20 cellular contexts compared by ENCODE assay signal in the genomic region with DNA sequence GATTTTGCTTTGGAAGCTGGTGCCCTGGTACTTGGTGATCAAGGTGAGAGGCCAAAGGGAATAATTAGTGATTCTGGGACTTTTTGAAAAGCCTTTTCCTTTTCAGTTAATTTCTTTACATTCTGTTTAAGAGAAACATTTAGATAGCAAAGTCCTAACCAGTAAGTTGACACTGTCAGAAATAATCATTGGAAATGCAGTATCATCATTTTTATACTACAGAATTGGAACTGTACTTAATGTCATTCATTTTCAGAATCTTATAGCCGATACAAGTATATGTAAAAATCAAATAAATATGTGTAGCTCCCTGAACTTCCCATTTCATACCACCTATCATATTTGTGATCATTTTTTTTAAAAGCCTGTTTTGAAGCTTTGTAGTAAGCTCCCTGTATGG. TPM values are rescaled to one million over a fixed set of nuclear protein-coding genes. Genes with fewer than 3 reads are reported as not detected.
DNase-seq lines count a peak whose midpoint lies in the region; ATAC-seq, FAIRE-seq and TF ChIP-seq lines count a peak whose summit lies in the region.
"Had no signal": no experiment of that assay in that cellular context is flagged by ENCODE, and none has a peak within 500 bp of the region (broad histone marks: within the 10 kb centered on the region; RNA-seq: fewer than 3 reads in every experiment).

No MANE protein-coding gene starts in this region.

- DNase-seq in activated CD4-positive, alpha-beta T cell treated with anti-CD3 and anti-CD28 coated beads, Interleukin-2, amount 10 ng/mL, durations not matched to agents 7 days and 5 days: no peak
- no peak for DNase-seq in activated CD4-positive, alpha-beta T cell treated with anti-CD3 and anti-CD28 coated beads for 48 hours
- DNase-seq in A549 (ENCODE audit: low read depth in 1 of 2, low spot score in 1 of 2) (no peak), K562 (ENCODE audit: extremely low read depth in 1 of 4, low spot score in 3 of 4) (no peak), prostate gland (ENCODE audit: low spot score) (no peak), dermis blood vessel endothelial cell (no peak), ACHN (no peak)
- DNase-seq: C1 segment of cervical spinal cord; Calu3; CD4-positive, alpha-beta memory T cell; COR-L47; DMS53; DMS79 treated with DMSO at 0.1 percent for 48 hours; GF-D8; H9 had no signal

- CTCF ChIA-PET in activated CD4-positive, alpha-beta T cell treated with anti-CD3 and anti-CD28 coated beads, Interleukin-2, amount 10 ng/mL, durations not matched to agents 7 days and 5 days (lab: Charles Lee): interaction anchor here (1.8 kb wide), 1 partner anchor 8 kb away, joined by 4 read pairs; no protein-coding TSS in a partner anchor
- CTCF ChIA-PET in A549 (lab: Yijun Ruan, JAX) (interaction anchor here (0.6 to 1.7 kb wide), 6 partner anchors 9 to 446 kb away, joined by 3 to 5 read pairs (median 3); no protein-coding TSS in a partner anchor), K562 (lab: Yijun Ruan, JAX; ENCODE audit: low intra/inter-chr PET ratio) (no interaction called here)

- no peak overlapping the region for H3K9ac ChIP-seq in K562 (ENCODE audit: insufficient read depth in 1 of 2, low read depth in 2 of 2, low read length in 2 of 2)

- H3K27ac ChIP-seq in A549 (no peak overlapping the region), K562 (ENCODE audit: extremely low read depth, low read depth, low read length) (no peak overlapping the region), prostate gland (peak overlapping the region; percentile 52 to 76)
- H3K27ac ChIP-seq: 22Rv1 had no signal

- H3K4me3 Mint-ChIP-seq in activated CD4-positive, alpha-beta T cell treated with anti-CD3 and anti-CD28 coated beads, Interleukin-2, amount 10 ng/mL, durations not matched to agents 7 days and 5 days: no peak overlapping the region
- H3K4me3 Mint-ChIP-seq: CD4-positive, alpha-beta memory T cell; GM23338; H9 had no signal

- H3K9me3 ChIP-seq in A549 (no peaks in the 10 kb centered on the region), K562 (replicated peaks; ENCODE audit: control insufficient read depth, insufficient read depth, low read depth, low read length) (no peaks in the 10 kb centered on the region), prostate gland (no peaks in the 10 kb centered on the region)

- H3K27me3 Mint-ChIP-seq in activated CD4-positive, alpha-beta T cell treated with anti-CD3 and anti-CD28 coated beads, Interleukin-2, amount 10 ng/mL, durations not matched to agents 7 days and 5 days: no peaks in the 10 kb centered on the region
- H3K27me3 Mint-ChIP-seq: CD4-positive, alpha-beta memory T cell had no signal

- H3K36me3 ChIP-seq in K562 (ENCODE audit: control insufficient read depth, insufficient read depth, low read length) (peaks cover 72% of the 10 kb centered on the region), prostate gland (no peaks in the 10 kb centered on the region)

- in situ Hi-C loops in K562 (cut with MboI): no loop called here
- in situ Hi-C loops in ACHN (cut with HindIII; ENCODE audit: low pct_ligation_motif_present, low pct_unique_long_range_greater_than_20kb, low sequenced_read_pairs): no loop called here

- no peaks in the 10 kb centered on the region for H3K79me2 ChIP-seq in K562 (ENCODE audit: control insufficient read depth, insufficient read depth, low read length)

- H3K27ac Mint-ChIP-seq in activated CD4-positive, alpha-beta T cell treated with anti-CD3 and anti-CD28 coated beads, Interleukin-2, amount 10 ng/mL, durations not matched to agents 7 days and 5 days: peak overlapping the region; percentile 36
- H3K27ac Mint-ChIP-seq: GM23338, H9 had no signal

- H3K9me1 ChIP-seq in K562 (ENCODE audit: control insufficient read depth, insufficient read depth, low read length): no peaks in the 10 kb centered on the region

- peak; percentile 23 for FAIRE-seq in A549 (lab: Jason Lieb, UNC)
- no peak for FAIRE-seq in K562 (lab: Jason Lieb, UNC)
- FAIRE-seq: A204.1, GM18507 had no signal

- H3K9me3 Mint-ChIP-seq in activated CD4-positive, alpha-beta T cell treated with anti-CD3 and anti-CD28 coated beads, Interleukin-2, amount 10 ng/mL, durations not matched to agents 7 days and 5 days: no peaks in the 10 kb centered on the region
- H3K9me3 Mint-ChIP-seq: CD4-positive, alpha-beta memory T cell; GM23338; H9 had no signal

- ATAC-seq in A549 (no peak), K562 (no peak)
- ATAC-seq: GM23338, HCT116 had no signal

- WGBS in A549 (ENCODE audit: missing lambda C conversion rate): 91% methylated on average over 1 of the region's 1 CpG
- WGBS in K562 (ENCODE audit: insufficient coverage, low coverage, missing lambda C conversion rate): 100% methylated on average over 1 of the region's 1 CpG
- WGBS in prostate gland: 100% methylated on average over 1 of the region's 1 CpG

- no peak for TF ChIP-seq CTCF in A549 (IDR thresholded peaks at IDR 0.05)
- TF ChIP-seq CTCF in K562 (IDR thresholded peaks at IDR 0.05 in 2 of 3, conservative IDR thresholded peaks at IDR 0.05 in 1 of 3; ENCODE audit: insufficient read depth in 2 of 3, low read depth in 1 of 3, low read length in 3 of 3): no peak
- TF ChIP-seq CTCF in prostate gland (IDR thresholded peaks at IDR 0.05): no peak

- TF ChIP-seq RAD21 in A549 (conservative IDR thresholded peaks at IDR 0.05 in 1 of 2, IDR thresholded peaks at IDR 0.05 in 1 of 2) (no peak), K562 (CRISPR knock-in tag; conservative IDR thresholded peaks at IDR 0.05 in 1 of 2, IDR thresholded peaks at IDR 0.05 in 1 of 2) (no peak)

- H3K4me1 ChIP-seq in A549 (peaks cover 18% of the 10 kb centered on the region), K562 (replicated peaks in 1 of 2; ENCODE audit: control insufficient read depth in 2 of 2, insufficient read depth in 2 of 2, low read length in 2 of 2) (no peaks in the 10 kb centered on the region), prostate gland (replicated peaks) (peaks cover 14% of the 10 kb centered on the region)

- H3K4me2 ChIP-seq in A549 (no peak overlapping the region), K562 (ENCODE audit: insufficient read depth, low read length) (no peak overlapping the region)
- H3K4me2 ChIP-seq: GM23338 had no signal

- H3K27me3 ChIP-seq in K562 (ENCODE audit: control insufficient read depth in 2 of 2, insufficient read depth in 2 of 2, low read length in 2 of 2): no peaks in the 10 kb centered on the region
- H3K27me3 ChIP-seq in prostate gland (replicated peaks; ENCODE audit: insufficient read depth): no peaks in the 10 kb centered on the region

- H4K20me1 ChIP-seq in K562 (replicated peaks; ENCODE audit: control insufficient read depth, insufficient read depth, low read length): no peaks in the 10 kb centered on the region

- no peak overlapping the region for H2AFZ ChIP-seq in K562 (ENCODE audit: low read depth, low read length)
- H2AFZ ChIP-seq: GM23338 had no signal

- H3K4me1 Mint-ChIP-seq in activated CD4-positive, alpha-beta T cell treated with anti-CD3 and anti-CD28 coated beads, Interleukin-2, amount 10 ng/mL, durations not matched to agents 7 days and 5 days: no peaks in the 10 kb centered on the region
- H3K4me1 Mint-ChIP-seq: CD4-positive, alpha-beta memory T cell; GM23338; H9 had no signal

- peaks cover 29% of the 10 kb centered on the region for H3K36me3 Mint-ChIP-seq in activated CD4-positive, alpha-beta T cell treated with anti-CD3 and anti-CD28 coated beads, Interleukin-2, amount 10 ng/mL, durations not matched to agents 7 days and 5 days (ENCODE audit: low read depth)

- POLR2A ChIA-PET in activated CD4-positive, alpha-beta T cell treated with anti-CD3 and anti-CD28 coated beads, Interleukin-2, amount 10 ng/mL, durations not matched to agents 7 days and 5 days (lab: Charles Lee): no interaction called here
- POLR2A ChIA-PET in A549 (lab: Yijun Ruan, JAX): no interaction called here
- POLR2A ChIA-PET in K562 (lab: Yijun Ruan, JAX): interaction anchor here (1.0 kb wide), 1 partner anchor 9 kb away, joined by 3 read pairs; no protein-coding TSS in a partner anchor

- no TSS peak for BruUV-seq in K562 (replicated peaks; lab: Mats Ljungman, UMichigan)

- TF ChIP-seq POLR2A in A549 (IDR thresholded peaks at IDR 0.05; ENCODE audit: low read length): no peak
- TF ChIP-seq POLR2A in K562 (conservative IDR thresholded peaks at IDR 0.05): no peak
- no peak for TF ChIP-seq POLR2A in prostate gland (IDR thresholded peaks at IDR 0.05)

- H3K4me3 ChIP-seq in A549: no peak overlapping the region
- H3K4me3 ChIP-seq in K562: no peak overlapping the region
- H3K4me3 ChIP-seq in prostate gland: no peak overlapping the region
- H3K4me3 ChIP-seq: GM23338 had no signal

- intact Hi-C loops in K562 (cut with micrococcal nuclease): no loop called here
- intact Hi-C loops in prostate gland (cut with DNase I): no loop called here

- TF ChIP-seq EP300 in A549 (IDR thresholded peaks at IDR 0.05): no peak
- no peak for TF ChIP-seq EP300 in K562 (IDR thresholded peaks at IDR 0.05; ENCODE audit: low read length)

RNA-seq across cellular contexts. Expression of a gene that starts 27.5 kb away (rescaled TPM):
- 10 to 100 TPM; 32.1 to 32.4 TPM for total RNA-seq in activated CD4-positive, alpha-beta T cell treated with anti-CD3 and anti-CD28 coated beads, Interleukin-2, amount 10 ng/mL, durations not matched to agents 7 days and 5 days
- polyA plus RNA-seq in A549 (2011; rRNA removed): 29.5 and 36.1 TPM in 2 replicates
- 10.7 and 12.4 TPM in 2 replicates for polyA plus RNA-seq in A549 (2012; cell fraction: cytosol; rRNA removed)
- polyA plus RNA-seq in A549 (2012; cell fraction: nucleus; rRNA removed): 4.1 and 7.4 TPM in 2 replicates
- 33.9 to 35.3 TPM (median 34.9 TPM) in 3 replicates for polyA plus RNA-seq in A549 (2017; fragmentation: RNase III; extraction: RNeasy Plus Mini Kit Qiagen cat#74134 plus additional on column Dnase treatment)
- polyA minus RNA-seq in A549 (2011; rRNA and poly(A)+ RNA removed): 13.1 and 14.1 TPM in 2 replicates
- 15.0 and 59.9 TPM in 2 replicates for total RNA-seq in K562 (2011; cell fraction: chromatin; rRNA removed; ENCODE audit: low replicate concordance)
- 6.3 and 9.6 TPM in 2 replicates for total RNA-seq in K562 (2011; cell fraction: nucleolus; rRNA removed)
- 15.5 and 18.9 TPM in 2 replicates for total RNA-seq in K562 (2011; cell fraction: nucleoplasm; rRNA removed)
- total RNA-seq in K562 (2014; rRNA removed): 19.3 and 22.5 TPM in 2 replicates
- total RNA-seq in K562 (2014; rRNA removed; fragmentation: Illumina TruSeq; extraction: Trizol): 43.8 and 46.2 TPM in 2 replicates
- total RNA-seq in K562 (2015; rRNA removed; fragmentation: Illumina TruSeq; extraction: Trizol): 35.1 and 37.4 TPM in 2 replicates
- total RNA-seq in K562 (2021): 21.5 and 21.8 TPM in 2 replicates
- 38.1 and 43.2 TPM in 2 replicates for polyA plus RNA-seq in K562 (2011; rRNA removed)
- polyA plus RNA-seq in K562 (2011; cell fraction: cytosol; rRNA removed): 5.4 and 15.5 TPM in 2 replicates
- 21.4 and 36.2 TPM in 2 replicates for polyA plus RNA-seq in K562 (2011; cell fraction: nucleus; rRNA removed)
- 18.8 and 18.9 TPM in 2 replicates for polyA plus RNA-seq in K562 (2012)
- 31.6 and 35.0 TPM in 2 replicates for polyA plus RNA-seq in K562 (2014; fragmentation: Illumina TruSeq; extraction: Trizol)
- 1 to 10 TPM; 4.5 to 9.0 TPM for polyA plus RNA-seq in K562 (2014; fragmentation: Nextera tagmentation; extraction: Ambion mirVana)
- 25.4 and 30.5 TPM in 2 replicates for polyA plus RNA-seq in K562 (2014; rRNA removed)
- 30.4 and 40.8 TPM in 2 replicates for polyA minus RNA-seq in K562 (2011; rRNA and poly(A)+ RNA removed)
- 10.7 and 11.6 TPM in 2 replicates for polyA minus RNA-seq in K562 (2011; cell fraction: cytosol; rRNA and poly(A)+ RNA removed)
- polyA minus RNA-seq in K562 (2011; cell fraction: nucleus; rRNA and poly(A)+ RNA removed): 8.5 and 18.7 TPM in 2 replicates
- total RNA-seq in prostate gland: 10 to 100 TPM in 1 of 2 donors, 1 to 10 TPM in 1; 8.4 to 13.0 TPM
- 6.8 and 14.4 TPM in 2 replicates for total RNA-seq in dermis blood vessel endothelial cell

RNA-seq across cellular contexts. Expression of a gene that starts 27.6 kb away (rescaled TPM):
- 10 to 100 TPM; 15.1 to 17.8 TPM for total RNA-seq in activated CD4-positive, alpha-beta T cell treated with anti-CD3 and anti-CD28 coated beads, Interleukin-2, amount 10 ng/mL, durations not matched to agents 7 days and 5 days
- polyA plus RNA-seq in A549 (2011; rRNA removed): 30.8 and 43.1 TPM in 2 replicates
- 17.4 and 18.8 TPM in 2 replicates for polyA plus RNA-seq in A549 (2012; cell fraction: cytosol; rRNA removed)
- polyA plus RNA-seq in A549 (2012; cell fraction: nucleus; rRNA removed): 9.2 and 13.0 TPM in 2 replicates
- 37.4 to 40.0 TPM (median 38.5 TPM) in 3 replicates for polyA plus RNA-seq in A549 (2017; fragmentation: RNase III; extraction: RNeasy Plus Mini Kit Qiagen cat#74134 plus additional on column Dnase treatment)
- polyA minus RNA-seq in A549 (2011; rRNA and poly(A)+ RNA removed): 6.8 and 7.5 TPM in 2 replicates
- 5.0 and 7.8 TPM in 2 replicates for total RNA-seq in K562 (2011; cell fraction: chromatin; rRNA removed; ENCODE audit: low replicate concordance)
- total RNA-seq in K562 (2011; cell fraction: nucleolus; rRNA removed): 2.7 and 2.9 TPM in 2 replicates
- 3.4 and 7.2 TPM in 2 replicates for total RNA-seq in K562 (2011; cell fraction: nucleoplasm; rRNA removed)
- total RNA-seq in K562 (2014; rRNA removed): 15.8 and 17.9 TPM in 2 replicates
- 15.6 and 17.0 TPM in 2 replicates for total RNA-seq in K562 (2014; rRNA removed; fragmentation: Illumina TruSeq; extraction: Trizol)
- 15.0 and 16.8 TPM in 2 replicates for total RNA-seq in K562 (2015; rRNA removed; fragmentation: Illumina TruSeq; extraction: Trizol)
- total RNA-seq in K562 (2021): 12.8 and 14.4 TPM in 2 replicates
- polyA plus RNA-seq in K562 (2011; rRNA removed): 10.8 and 11.3 TPM in 2 replicates
- 2.8 and 5.3 TPM in 2 replicates for polyA plus RNA-seq in K562 (2011; cell fraction: cytosol; rRNA removed)
- polyA plus RNA-seq in K562 (2011; cell fraction: nucleus; rRNA removed): 6.0 and 6.8 TPM in 2 replicates
- polyA plus RNA-seq in K562 (2012): 8.9 and 12.8 TPM in 2 replicates
- 19.4 and 21.3 TPM in 2 replicates for polyA plus RNA-seq in K562 (2014; fragmentation: Illumina TruSeq; extraction: Trizol)
- 10 to 100 TPM; 10.6 to 13.5 TPM for polyA plus RNA-seq in K562 (2014; fragmentation: Nextera tagmentation; extraction: Ambion mirVana)
- polyA plus RNA-seq in K562 (2014; rRNA removed): 16.9 and 19.6 TPM in 2 replicates
- 9.9 and 13.3 TPM in 2 replicates for polyA minus RNA-seq in K562 (2011; rRNA and poly(A)+ RNA removed)
- 3.5 and 4.5 TPM in 2 replicates for polyA minus RNA-seq in K562 (2011; cell fraction: cytosol; rRNA and poly(A)+ RNA removed)
- 2.3 and 4.7 TPM in 2 replicates for polyA minus RNA-seq in K562 (2011; cell fraction: nucleus; rRNA and poly(A)+ RNA removed)
- total RNA-seq in prostate gland: 10 to 100 TPM in 1 of 2 donors, 1 to 10 TPM in 1; 8.3 to 14.8 TPM
- total RNA-seq in dermis blood vessel endothelial cell: 7.0 and 9.4 TPM in 2 replicates

RNA-seq across cellular contexts. Expression of a gene that starts 27.9 kb away (rescaled TPM):
- total RNA-seq in activated CD4-positive, alpha-beta T cell treated with anti-CD3 and anti-CD28 coated beads, Interleukin-2, amount 10 ng/mL, durations not matched to agents 7 days and 5 days: 10 to 100 TPM; 30.0 to 30.3 TPM
- polyA plus RNA-seq in A549 (2011; rRNA removed) (129 and 150 TPM in 2 replicates), A549 (2017; fragmentation: RNase III; extraction: RNeasy Plus Mini Kit Qiagen cat#74134 plus additional on column Dnase treatment) (54.8 to 61.0 TPM (median 56.1 TPM) in 3 replicates), K562 (2011; rRNA removed) (149 and 195 TPM in 2 replicates), K562 (2014; fragmentation: Illumina TruSeq; extraction: Trizol) (51.5 and 54.2 TPM in 2 replicates), K562 (2014; fragmentation: Nextera tagmentation; extraction: Ambion mirVana) (10 to 100 TPM; 10.9 to 15.1 TPM), K562 (2014; rRNA removed) (54.7 and 57.6 TPM in 2 replicates)
- polyA plus RNA-seq in A549 (2012; cell fraction: cytosol; rRNA removed): 41.0 and 50.9 TPM in 2 replicates
- polyA plus RNA-seq in A549 (2012; cell fraction: nucleus; rRNA removed): 22.7 and 33.0 TPM in 2 replicates
- polyA minus RNA-seq in A549 (2011; rRNA and poly(A)+ RNA removed): 37.6 and 52.7 TPM in 2 replicates
- 36.0 and 88.9 TPM in 2 replicates for total RNA-seq in K562 (2011; cell fraction: chromatin; rRNA removed; ENCODE audit: low replicate concordance)
- total RNA-seq in K562 (2011; cell fraction: nucleolus; rRNA removed): 19.5 and 24.9 TPM in 2 replicates
- 49.1 and 66.4 TPM in 2 replicates for total RNA-seq in K562 (2011; cell fraction: nucleoplasm; rRNA removed)
- total RNA-seq in K562 (2014; rRNA removed) (28.3 and 28.9 TPM in 2 replicates), K562 (2014; rRNA removed; fragmentation: Illumina TruSeq; extraction: Trizol) (74.1 and 81.4 TPM in 2 replicates), K562 (2015; rRNA removed; fragmentation: Illumina TruSeq; extraction: Trizol) (49.9 and 54.3 TPM in 2 replicates), K562 (2021) (46.7 and 47.8 TPM in 2 replicates), prostate gland (10 to 100 TPM; 43.9 to 46.5 TPM), dermis blood vessel endothelial cell (34.4 and 48.6 TPM in 2 replicates)
- polyA plus RNA-seq in K562 (2011; cell fraction: cytosol; rRNA removed): 61.1 and 133 TPM in 2 replicates
- 40.1 and 97.3 TPM in 2 replicates for polyA plus RNA-seq in K562 (2011; cell fraction: nucleus; rRNA removed)
- 36.6 and 43.0 TPM in 2 replicates for polyA plus RNA-seq in K562 (2012)
- 87.3 and 128 TPM in 2 replicates for polyA minus RNA-seq in K562 (2011; rRNA and poly(A)+ RNA removed)
- 24.5 and 28.9 TPM in 2 replicates for polyA minus RNA-seq in K562 (2011; cell fraction: cytosol; rRNA and poly(A)+ RNA removed)
- 13.7 and 29.1 TPM in 2 replicates for polyA minus RNA-seq in K562 (2011; cell fraction: nucleus; rRNA and poly(A)+ RNA removed)

Comparison
In these comparisons a context has a peak if more than half of its experiments do, and no peak if none do; other contexts are left out.
1. H3K27ac ChIP-seq: peak in prostate gland (2 of 2); none in A549 (0 of 2) and K562 (single experiment).